ENCODE assay signal across 8 cellular contexts in genomic region chr5:151448038-151448985, GRCh38. TPM values are rescaled to one million over a fixed set of nuclear protein-coding genes. Genes with fewer than 3 reads are reported as not detected.
A peak's percentile ranks its signal among the peaks of the same experiment; 100 is the strongest.
DNase-seq lines count a peak whose midpoint lies in the region; ATAC-seq and TF ChIP-seq lines count a peak whose summit lies in the region.

No MANE protein-coding gene starts in this region.

- in situ Hi-C loops in GM13977 (cut with MboI; ENCODE audit: low pct_unique_long_range_greater_than_20kb, low sequenced_read_pairs, unreplicated experiment), result loop anchor here (10.0 kb wide), 1 partner anchor 46 kb away; no protein-coding TSS in a partner anchor

- H3K36me3 Mint-ChIP-seq in HFFc6 (ENCODE audit: low read depth), result no peaks in the 10 kb centered on the region
- H3K36me3 Mint-ChIP-seq in activated naive CD4-positive, alpha-beta T cell treated with anti-CD3 and anti-CD28 coated beads, Interleukin-2, amount 50 U/mL, for 24 hours, result no peaks in the 10 kb centered on the region

- H3K27me3 Mint-ChIP-seq in HFFc6 (ENCODE audit: insufficient read depth), result peaks cover 2% of the 10 kb centered on the region
- peaks cover 4% of the 10 kb centered on the region for H3K27me3 Mint-ChIP-seq in activated naive CD4-positive, alpha-beta T cell treated with anti-CD3 and anti-CD28 coated beads, Interleukin-2, amount 50 U/mL, for 24 hours

- peak overlapping the region; percentile 78 for H3K27ac Mint-ChIP-seq in HFFc6
- peak overlapping the region; percentile 91 for H3K27ac Mint-ChIP-seq in activated naive CD4-positive, alpha-beta T cell treated with anti-CD3 and anti-CD28 coated beads, Interleukin-2, amount 50 U/mL, for 24 hours

- peak; percentile 20 for DNase-seq in GM03348 (ENCODE audit: low spot score)
- DNase-seq in HFFc6, result no peak
- peak; percentile 44 for DNase-seq in NCI-H748 treated with DMSO at 0.1 percent for 48 hours (lab: John Stamatoyannopoulos, UW)
- DNase-seq in left ventricle myocardium inferior, result no peak
- DNase-seq in putamen (ENCODE audit: low spot score), result peak; percentile 34
- DNase-seq in GM13977 (ENCODE audit: low spot score), result no peak

- peak overlapping the region; percentile 62 for H3K27ac ChIP-seq in left ventricle myocardium inferior (replicated peaks)

- no peaks in the 10 kb centered on the region for H3K9me3 Mint-ChIP-seq in HFFc6
- no peaks in the 10 kb centered on the region for H3K9me3 Mint-ChIP-seq in activated naive CD4-positive, alpha-beta T cell treated with anti-CD3 and anti-CD28 coated beads, Interleukin-2, amount 50 U/mL, for 24 hours

- peak overlapping the region; percentile 81 for H3K4me3 ChIP-seq in left ventricle myocardium inferior

- H3K9me3 ChIP-seq in left ventricle myocardium inferior (replicated peaks), result no peaks in the 10 kb centered on the region

- H3K4me1 ChIP-seq in left ventricle myocardium inferior, result peaks cover 18% of the 10 kb centered on the region

- H3K4me3 Mint-ChIP-seq in HFFc6, result peak overlapping the region; percentile 93
- H3K4me3 Mint-ChIP-seq in activated naive CD4-positive, alpha-beta T cell treated with anti-CD3 and anti-CD28 coated beads, Interleukin-2, amount 50 U/mL, for 24 hours, result peak overlapping the region; percentile 97

- peaks cover 16% of the 10 kb centered on the region for H3K27me3 ChIP-seq in left ventricle myocardium inferior (ENCODE audit: low read depth)

- TF ChIP-seq CTCF in HFFc6 (IDR thresholded peaks at IDR 0.05) (no peak), left ventricle myocardium inferior (IDR thresholded peaks at IDR 0.05; ENCODE audit: borderline replicate concordance) (no peak), GM13977 (IDR thresholded peaks at IDR 0.05; ENCODE audit: extremely low read depth, insufficient read depth, missing control alignments) (no peak)

- ATAC-seq in GM19035 (IDR thresholded peaks at IDR 0.05; ENCODE audit: unreplicated experiment), result no peak

- peaks cover 42% of the 10 kb centered on the region for H3K4me1 Mint-ChIP-seq in HFFc6 (ENCODE audit: low read depth)
- peaks cover 21% of the 10 kb centered on the region for H3K4me1 Mint-ChIP-seq in activated naive CD4-positive, alpha-beta T cell treated with anti-CD3 and anti-CD28 coated beads, Interleukin-2, amount 50 U/mL, for 24 hours

- H3K36me3 ChIP-seq in left ventricle myocardium inferior, result no peaks in the 10 kb centered on the region

- intact Hi-C loops in left ventricle myocardium inferior (cut with micrococcal nuclease), result loop anchor here (5.0 to 10.0 kb wide), 3 partner anchors 54 to 296 kb away; no protein-coding TSS in a partner anchor

RNA-seq across cellular contexts. Expression of gene SLC36A1, which starts 0.9 kb away (rescaled TPM):
- total RNA-seq in HFFc6 (2021; fragmentation: NEBNext Ultra II Directional; extraction: Animal tissue kit (Norgen Biotek cat#: 25700)), result 10 to 100 TPM in 3 of 6 experiments, 1 to 10 TPM in 3; 9.2 to 13.1 (median 10.3) TPM
- total RNA-seq in left ventricle myocardium inferior, result 3.1 TPM

Comparison
In these comparisons a context has a peak if more than half of its experiments do, and no peak if none do; other contexts are left out.
1. DNase-seq: peak in GM03348 (single experiment), NCI-H748 treated with DMSO at 0.1 percent for 48 hours (single experiment) and putamen (single experiment); none in HFFc6 (single experiment), left ventricle myocardium inferior (single experiment) and GM13977 (single experiment).